ENCODE assay signal across 14 cellular contexts in the genomic region with DNA sequence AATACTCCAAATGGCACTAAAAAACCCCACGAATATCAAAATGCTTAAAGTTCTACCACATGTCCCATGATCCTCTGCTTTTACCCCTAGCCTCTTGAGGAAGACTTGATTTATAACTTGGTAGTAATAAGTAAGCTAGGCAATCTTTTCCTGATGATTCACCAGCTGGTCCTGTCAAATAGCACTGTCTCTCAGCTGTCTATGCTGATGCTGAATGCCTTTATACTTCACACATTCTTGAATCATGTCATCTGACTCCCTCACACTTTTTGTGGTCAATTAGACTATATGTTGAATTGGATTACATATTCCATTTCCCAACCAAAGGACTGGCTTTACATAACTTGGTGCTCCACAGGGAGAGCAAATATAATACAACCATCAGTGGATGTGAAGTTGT. TPM values are rescaled to one million over a fixed set of nuclear protein-coding genes. Genes with fewer than 3 reads are reported as not detected.
DNase-seq lines count a peak whose midpoint lies in the region; ATAC-seq and TF ChIP-seq lines count a peak whose summit lies in the region.
"Had no signal": no experiment of that assay in that cellular context is flagged by ENCODE, and none has a peak within 500 bp of the region (broad histone marks: within the 10 kb centered on the region; RNA-seq: fewer than 3 reads in every experiment).

No MANE protein-coding gene starts in this region.

- H3K9me3 ChIP-seq in naive thymus-derived CD4-positive, alpha-beta T cell (ENCODE audit: control insufficient read depth in 2 of 3, low read length in 3 of 3), result peaks cover 0 to under 1% (median 0%) of the 10 kb centered on the region in 3 experiments
- H3K9me3 ChIP-seq: adrenal gland had no signal

- no peak overlapping the region for H3K4me3 ChIP-seq in cardiac fibroblast (replicated peaks in 1 of 2; ENCODE audit: low read depth in 2 of 2, low read length in 2 of 2)
- H3K4me3 ChIP-seq in naive thymus-derived CD4-positive, alpha-beta T cell (ENCODE audit: low read length), result no peak overlapping the region
- H3K4me3 ChIP-seq: adrenal gland, GM12878 had no signal

- H3K27me3 Mint-ChIP-seq in naive thymus-derived CD4-positive, alpha-beta T cell, result no peaks in the 10 kb centered on the region

- no peak for ATAC-seq in naive thymus-derived CD4-positive, alpha-beta T cell
- ATAC-seq in Right ventricle myocardium inferior (no peak), GM19395 (IDR thresholded peaks at IDR 0.05; ENCODE audit: unreplicated experiment) (no peak)
- ATAC-seq: GM12878 had no signal

- H3K27me3 ChIP-seq in naive thymus-derived CD4-positive, alpha-beta T cell (ENCODE audit: control insufficient read depth in 2 of 2, insufficient read depth in 2 of 2, low read length in 2 of 2), result no peaks in the 10 kb centered on the region
- H3K27me3 ChIP-seq: adrenal gland had no signal

- DNase-seq in EH (ENCODE audit: low read depth) (peak; percentile 83), LHCN-M2 (ENCODE audit: low read depth) (peak; percentile 82), cardiac fibroblast (ENCODE audit: low read depth in 2 of 2) (peak; percentile 16 to 32), Right ventricle myocardium inferior (ENCODE audit: missing footprints) (no peak), T-helper 1 cell (no peak)
- DNase-seq in naive thymus-derived CD4-positive, alpha-beta T cell, result no peak
- DNase-seq: activated CD4-positive, alpha-beta T cell treated with anti-CD3 and anti-CD28 coated beads, Interleukin-2, amount 50 U/mL, for 48 hours; adrenal gland; effector CD8-positive, alpha-beta T cell; hypothalamus; NCI-H187; stimulated activated CD4-positive, alpha-beta T cell treated with anti-CD3 and anti-CD28 coated beads, Interleukin-4, amount 100 ng/mL, for 4 hours had no signal

- H3K27ac ChIP-seq in naive thymus-derived CD4-positive, alpha-beta T cell (ENCODE audit: low read depth, low read length), result no peak overlapping the region
- H3K27ac ChIP-seq: adrenal gland had no signal

- peaks cover 0 to 2% (median 0%) of the 10 kb centered on the region in 3 experiments for H3K36me3 ChIP-seq in naive thymus-derived CD4-positive, alpha-beta T cell (ENCODE audit: control insufficient read depth in 2 of 3, insufficient read depth in 3 of 3, low read length in 3 of 3)
- H3K36me3 ChIP-seq: adrenal gland had no signal

- H3K4me1 Mint-ChIP-seq in naive thymus-derived CD4-positive, alpha-beta T cell, result peaks cover 28 to 74% (median 61%) of the 10 kb centered on the region in 7 donors

- H3K27ac Mint-ChIP-seq in naive thymus-derived CD4-positive, alpha-beta T cell, result peak overlapping the region in 8 of 9 donors; percentile 31 to 85 (median 50)

- peaks cover 10 to 55% (median 36%) of the 10 kb centered on the region in 5 donors for H3K36me3 Mint-ChIP-seq in naive thymus-derived CD4-positive, alpha-beta T cell

- intact Hi-C loops in naive thymus-derived CD4-positive, alpha-beta T cell (cut with micrococcal nuclease), result no loop called here
- intact Hi-C loops in Right ventricle myocardium inferior (cut with DNase I), result no loop called here

- no peak for TF ChIP-seq CTCF in cardiac fibroblast (IDR thresholded peaks at IDR 0.05; ENCODE audit: low read depth, low read length)

- H3K4me1 ChIP-seq in naive thymus-derived CD4-positive, alpha-beta T cell (ENCODE audit: control insufficient read depth in 2 of 2, insufficient read depth in 2 of 2, low read length in 2 of 2), result peaks cover 12 to 26% of the 10 kb centered on the region in 2 donors

- peaks cover 0 to 10% (median 4%) of the 10 kb centered on the region in 11 donors for H3K9me3 Mint-ChIP-seq in naive thymus-derived CD4-positive, alpha-beta T cell

- POLR2A ChIA-PET in naive thymus-derived CD4-positive, alpha-beta T cell (lab: Charles Lee), result no interaction called here

- CTCF ChIA-PET in naive thymus-derived CD4-positive, alpha-beta T cell (lab: Charles Lee), result interaction anchor here (1.2 kb wide), 1 partner anchor 15 kb away, joined by 5 read pairs; no protein-coding TSS in a partner anchor

- no peak overlapping the region for H3K4me3 Mint-ChIP-seq in naive thymus-derived CD4-positive, alpha-beta T cell

RNA-seq across cellular contexts. Expression of a gene that starts 16.6 kb away (rescaled TPM):
- 5.8 and 8.0 TPM in 2 replicates for total RNA-seq in LHCN-M2 (2014; rRNA removed)
- polyA plus RNA-seq in LHCN-M2 (2012), result 3.3 TPM
- total RNA-seq in naive thymus-derived CD4-positive, alpha-beta T cell, result 10 to 100 TPM; 26.0 to 59.8 (median 57.7) TPM
- polyA plus RNA-seq in naive thymus-derived CD4-positive, alpha-beta T cell, result 10 to 100 TPM; 34.6 to 40.8 TPM
- total RNA-seq in Right ventricle myocardium inferior, result 6.5 TPM

Comparison
In these comparisons a context has a peak if more than half of its experiments do, and no peak if none do; other contexts are left out.
1. DNase-seq: peak in EH (single experiment), LHCN-M2 (single experiment) and cardiac fibroblast (2 of 2); none in naive thymus-derived CD4-positive, alpha-beta T cell (0 of 9), Right ventricle myocardium inferior (single experiment) and T-helper 1 cell (0 of 5).